In the genomic region with DNA sequence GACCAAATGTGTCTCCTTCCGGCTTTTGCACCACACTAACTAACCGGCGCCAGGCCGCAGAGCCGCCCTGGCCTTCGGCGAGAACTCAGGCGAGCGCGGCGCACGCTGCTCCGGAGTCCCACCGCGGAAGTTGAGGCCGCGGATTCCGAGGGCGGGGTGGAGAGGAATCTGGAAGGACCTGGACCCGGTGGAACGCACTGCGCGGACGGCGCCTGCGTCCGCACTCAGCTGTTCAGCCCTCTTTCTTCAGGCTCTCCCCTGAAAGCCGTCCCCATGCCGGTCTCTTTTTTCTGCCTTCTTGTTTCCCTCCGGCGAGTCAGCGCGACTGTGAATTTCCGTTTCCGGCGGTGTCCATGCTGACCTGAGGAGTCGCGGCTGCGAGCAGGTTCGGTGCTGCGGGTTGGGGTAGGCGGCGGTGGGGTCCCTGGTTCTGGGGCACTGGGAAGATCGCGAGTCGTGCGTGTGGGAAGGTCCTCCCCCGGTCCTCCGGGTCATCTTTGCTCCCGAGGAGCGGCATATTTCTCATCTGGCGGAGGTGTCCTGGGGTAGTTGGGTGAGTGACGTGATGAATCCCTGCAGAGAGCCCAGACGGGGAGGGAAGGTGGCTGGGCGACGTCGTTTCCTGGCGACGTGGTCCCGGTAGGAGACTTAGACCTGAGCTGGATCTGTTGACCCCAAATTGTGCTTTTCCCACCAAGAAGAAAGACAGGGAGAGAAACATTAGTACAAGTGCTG, we compare ENCODE assay signal across 8 cellular contexts. TPM values are rescaled to one million over a fixed set of nuclear protein-coding genes. Genes with fewer than 3 reads are reported as not detected.
A peak's percentile ranks its signal among the peaks of the same experiment; 100 is the strongest.
DNase-seq lines count a peak whose midpoint lies in the region; ATAC-seq and TF ChIP-seq lines count a peak whose summit lies in the region.

A gene with protein sequence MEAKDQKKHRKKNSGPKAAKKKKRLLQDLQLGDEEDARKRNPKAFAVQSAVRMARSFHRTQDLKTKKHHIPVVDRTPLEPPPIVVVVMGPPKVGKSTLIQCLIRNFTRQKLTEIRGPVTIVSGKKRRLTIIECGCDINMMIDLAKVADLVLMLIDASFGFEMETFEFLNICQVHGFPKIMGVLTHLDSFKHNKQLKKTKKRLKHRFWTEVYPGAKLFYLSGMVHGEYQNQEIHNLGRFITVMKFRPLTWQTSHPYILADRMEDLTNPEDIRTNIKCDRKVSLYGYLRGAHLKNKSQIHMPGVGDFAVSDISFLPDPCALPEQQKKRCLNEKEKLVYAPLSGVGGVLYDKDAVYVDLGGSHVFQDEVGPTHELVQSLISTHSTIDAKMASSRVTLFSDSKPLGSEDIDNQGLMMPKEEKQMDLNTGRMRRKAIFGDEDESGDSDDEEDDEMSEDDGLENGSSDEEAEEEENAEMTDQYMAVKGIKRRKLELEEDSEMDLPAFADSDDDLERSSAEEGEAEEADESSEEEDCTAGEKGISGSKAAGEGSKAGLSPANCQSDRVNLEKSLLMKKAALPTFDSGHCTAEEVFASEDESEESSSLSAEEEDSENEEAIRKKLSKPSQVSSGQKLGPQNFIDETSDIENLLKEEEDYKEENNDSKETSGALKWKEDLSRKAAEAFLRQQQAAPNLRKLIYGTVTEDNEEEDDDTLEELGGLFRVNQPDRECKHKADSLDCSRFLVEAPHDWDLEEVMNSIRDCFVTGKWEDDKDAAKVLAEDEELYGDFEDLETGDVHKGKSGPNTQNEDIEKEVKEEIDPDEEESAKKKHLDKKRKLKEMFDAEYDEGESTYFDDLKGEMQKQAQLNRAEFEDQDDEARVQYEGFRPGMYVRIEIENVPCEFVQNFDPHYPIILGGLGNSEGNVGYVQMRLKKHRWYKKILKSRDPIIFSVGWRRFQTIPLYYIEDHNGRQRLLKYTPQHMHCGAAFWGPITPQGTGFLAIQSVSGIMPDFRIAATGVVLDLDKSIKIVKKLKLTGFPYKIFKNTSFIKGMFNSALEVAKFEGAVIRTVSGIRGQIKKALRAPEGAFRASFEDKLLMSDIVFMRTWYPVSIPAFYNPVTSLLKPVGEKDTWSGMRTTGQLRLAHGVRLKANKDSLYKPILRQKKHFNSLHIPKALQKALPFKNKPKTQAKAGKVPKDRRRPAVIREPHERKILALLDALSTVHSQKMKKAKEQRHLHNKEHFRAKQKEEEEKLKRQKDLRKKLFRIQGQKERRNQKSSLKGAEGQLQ (plus strand): TSS at position 350 of the 735 bp plus-strand sequence. CDS start 1,600 bp downstream, outside the sequence.

- peak within 1 kb of the TSS in 3 of 4 donors; percentile 72 to 88 (median 85) for H3K4me3 ChIP-seq in adrenal gland
- H3K4me3 ChIP-seq in heart left ventricle = peak within 1 kb of the TSS; percentile 58 to 92 (median 78)
- H3K4me3 ChIP-seq in transverse colon = peak within 1 kb of the TSS; percentile 54 to 81 (median 60)

- 0 to 1% (median 0%) methylated on average over 23 to 60 of the region's 60 CpGs for WGBS in adrenal gland, 4 donors
- WGBS in heart left ventricle, 4 donors = 0 to 1% (median 0%) methylated on average over 55 to 60 of the region's 60 CpGs
- 0 to 1% methylated on average over 3 to 50 of the region's 60 CpGs for WGBS in transverse colon (ENCODE audit: low coverage in 1 of 2), 2 donors

- ATAC-seq in HG02884 (IDR thresholded peaks at IDR 0.05; ENCODE audit: unreplicated experiment) = peak; percentile 97
- peak; percentile 97 for ATAC-seq in heart left ventricle

- peak within 1 kb of the TSS; percentile 87 to 97 (median 90) for H3K27ac ChIP-seq in adrenal gland
- peak within 1 kb of the TSS; percentile 85 to 97 (median 94) for H3K27ac ChIP-seq in heart left ventricle
- H3K27ac ChIP-seq in transverse colon = peak within 1 kb of the TSS; percentile 91 to 94 (median 93)

- in situ Hi-C loops in transverse colon (cut with MboI; ENCODE audit: low pct_ligation_motif_present in 1 of 4, low pct_unique_long_range_greater_than_20kb in 1 of 4, low sequenced_read_pairs in 3 of 4) = no loop called here

- H3K4me1 ChIP-seq in adrenal gland (replicated peaks in 1 of 2) (peaks cover 5 to 11% of the 10 kb centered on the region in 2 donors), heart left ventricle (peaks cover 0 to 20% (median 10%) of the 10 kb centered on the region in 12 donors), transverse colon (peaks cover 6 to 19% (median 9%) of the 10 kb centered on the region in 4 donors)

- intact Hi-C loops in adrenal gland (cut with DNase I) (loop anchor here in 1 of 2 donors (10.0 kb wide), 1 partner anchor 228 kb away; no protein-coding TSS in a partner anchor), heart left ventricle (cut with DNase I) (loop anchor here in 5 of 10 donors (1.0 to 10.0 kb wide), 8 partner anchors 28 to 662 kb away; a partner anchor contains a TSS), transverse colon (cut with DNase I; ENCODE audit: low total_unique reads) (no loop called here)

- no peak for TF ChIP-seq EP300 in transverse colon (IDR thresholded peaks at IDR 0.05; ENCODE audit: low read depth)

- TF ChIP-seq POLR2A in GM15510 (IDR thresholded peaks at IDR 0.05; ENCODE audit: borderline replicate concordance, extremely low read depth, insufficient read length) (peak; percentile 93), adrenal gland (IDR thresholded peaks at IDR 0.05) (peak; percentile 70 to 72), heart left ventricle (IDR thresholded peaks at IDR 0.05) (peak in 1 of 2 donors; percentile 70), transverse colon (IDR thresholded peaks at IDR 0.05) (peak; percentile 83)

- TF ChIP-seq CTCF in adrenal gland (IDR thresholded peaks at IDR 0.05) (peak in 1 of 6 experiments; percentile 13), heart left ventricle (IDR thresholded peaks at IDR 0.05) (peak in 1 of 12 donors; percentile 15), transverse colon (IDR thresholded peaks at IDR 0.05) (no peak)

- DNase-seq in NCI-H146 treated with DMSO at 0.1 percent for 48 hours (lab: John Stamatoyannopoulos, UW; ENCODE audit: unreplicated experiment) (peak; percentile 83), T-helper 1 cell (peak; percentile 64 to 92 (median 73)), adrenal gland (peak; percentile 89 to 95 (median 93)), heart left ventricle (peak; percentile 89 to 92 (median 91)), pons (ENCODE audit: low spot score) (peak; percentile 90), transverse colon (peak; percentile 91)

- H3K36me3 ChIP-seq in adrenal gland (replicated peaks in 1 of 2) (peaks cover 0 to 33% of the 10 kb centered on the region in 2 donors), heart left ventricle (peaks cover 0 to 34% (median 32%) of the 10 kb centered on the region in 9 donors), transverse colon (peaks cover 0 to 22% (median 10%) of the 10 kb centered on the region in 4 donors)

- H3K27me3 ChIP-seq in adrenal gland (no peaks in the 10 kb centered on the region), heart left ventricle (peaks cover 0 to 2% (median 0%) of the 10 kb centered on the region in 9 donors), transverse colon (peaks cover 7% of the 10 kb centered on the region)

- H3K9me3 ChIP-seq in adrenal gland (replicated peaks in 1 of 3) (no peaks in the 10 kb centered on the region), heart left ventricle (no peaks in the 10 kb centered on the region), transverse colon (no peaks in the 10 kb centered on the region)

RNA-seq across cellular contexts. Expression of the gene that starts here (rescaled TPM):
- total RNA-seq in adrenal gland = 10 to 100 TPM in 7 of 8 donors, 1 to 10 TPM in 1; 9.1 to 21.6 (median 12.7) TPM
- 10 to 100 TPM in 1 of 3 donors, 1 to 10 TPM in 2; 8.6 to 27.8 (median 9.7) TPM for polyA plus RNA-seq in adrenal gland
- 10 to 100 TPM; 11.7 to 16.1 (median 13.8) TPM for total RNA-seq in heart left ventricle
- polyA plus RNA-seq in heart left ventricle = 10 to 100 TPM in 1 of 2 donors, 1 to 10 TPM in 1; 6.7 to 17.1 TPM
- total RNA-seq in transverse colon = 10 to 100 TPM in 2 of 4 donors, 1 to 10 TPM in 2; 6.8 to 12.2 (median 9.9) TPM

Comparison
In these comparisons a context has a peak if more than half of its experiments do, and no peak if none do; other contexts are left out.
1. Peak in every context shown above with its lines: DNase-seq, ATAC-seq, H3K4me3 ChIP-seq and H3K27ac ChIP-seq.